Comparison of ENCODE assay signal across 28 cellular contexts in the genomic region with DNA sequence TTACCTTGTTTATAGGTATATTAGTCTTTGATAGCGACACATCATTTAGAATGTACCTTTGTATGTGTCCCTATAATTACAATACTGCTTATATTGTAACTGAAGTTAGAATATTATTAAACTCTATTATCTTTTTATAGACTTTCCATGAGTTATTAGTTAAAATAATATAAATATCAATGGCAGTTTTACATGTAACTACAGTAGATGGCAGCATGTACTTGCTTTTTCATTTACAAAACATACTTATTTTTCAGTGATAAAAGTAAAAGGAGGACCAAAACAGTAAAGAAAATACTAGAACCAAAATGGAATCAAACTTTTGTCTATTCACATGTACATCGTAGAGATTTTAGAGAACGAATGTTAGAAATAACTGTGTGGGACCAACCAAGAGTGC.
DNase-seq lines count a peak whose midpoint lies in the region; ATAC-seq, FAIRE-seq and TF ChIP-seq lines count a peak whose summit lies in the region.
"Had no signal": no experiment of that assay in that cellular context is flagged by ENCODE, and none has a peak within 500 bp of the region (broad histone marks: within the 10 kb centered on the region; RNA-seq: fewer than 3 reads in every experiment).

No MANE protein-coding gene starts in this region.

- H3F3A ChIP-seq in SK-N-SH (replicated peaks; ENCODE audit: insufficient read depth), result peaks cover 10% of the 10 kb centered on the region
- H3F3A ChIP-seq in PC-3 (ENCODE audit: low read length, unreplicated experiment), result no peaks in the 10 kb centered on the region

- peak; percentile 55 for TF ChIP-seq CTCF in SK-N-SH (IDR thresholded peaks at IDR 0.05)
- peak; percentile 23; the same call in 1 of the 2 replicates for TF ChIP-seq CTCF in PC-3 (conservative IDR thresholded peaks at IDR 0.05; ENCODE audit: low read depth, low read length)
- no peak for TF ChIP-seq CTCF in A673 (conservative IDR thresholded peaks at IDR 0.05; ENCODE audit: low read depth, low read length)

- CTCF ChIA-PET in SK-N-SH (lab: Yijun Ruan, JAX), result no interaction called here
- CTCF ChIA-PET in PC-3 (lab: Charles Lee), result no interaction called here
- CTCF ChIA-PET in A673 (lab: Charles Lee), result no interaction called here

- intact Hi-C loops in PC-3 (cut with micrococcal nuclease) (loop anchor here (1.0 to 5.0 kb wide), 3 partner anchors 162 to 932 kb away; no protein-coding TSS in a partner anchor), A673 (cut with micrococcal nuclease; ENCODE audit: unreplicated experiment) (no loop called here)

- no peak overlapping the region for H3K27ac ChIP-seq in SK-N-SH (ENCODE audit: low read depth in 2 of 2, low read length in 1 of 2)
- no peak overlapping the region for H3K27ac ChIP-seq in PC-3 (ENCODE audit: low read length)
- H3K27ac ChIP-seq in small intestine (ENCODE audit: low read depth in 1 of 2, low read length in 1 of 2), result no peak overlapping the region
- no peak overlapping the region for H3K27ac ChIP-seq in A673 (ENCODE audit: low read depth, low read length, poor library complexity, severe bottlenecking)
- H3K27ac ChIP-seq: 22Rv1, esophagus squamous epithelium, parathyroid adenoma, SJSA1 had no signal

- no peaks in the 10 kb centered on the region for H4K20me1 ChIP-seq in SK-N-SH (ENCODE audit: insufficient read depth)
- no peaks in the 10 kb centered on the region for H4K20me1 ChIP-seq in PC-3 (ENCODE audit: low read length)

- H3K9me3 ChIP-seq in SK-N-SH (no peaks in the 10 kb centered on the region), PC-3 (ENCODE audit: low read length) (no peaks in the 10 kb centered on the region), small intestine (ENCODE audit: control insufficient read depth, low read depth) (no peaks in the 10 kb centered on the region), A673 (ENCODE audit: low read depth, low read length, poor library complexity, severe bottlenecking) (no peaks in the 10 kb centered on the region)
- H3K9me3 ChIP-seq: esophagus squamous epithelium, HAP-1, SJSA1 had no signal

- 75% methylated on average over 3 of the region's 3 CpGs for WGBS in SK-N-SH (ENCODE audit: low lambda C conversion rate)
- 91 to 94% (median 93%) methylated on average over 3 of the region's 3 CpGs for WGBS in small intestine, 3 donors

- TF ChIP-seq RAD21 in SK-N-SH (IDR thresholded peaks at IDR 0.05; ENCODE audit: low read length), result peak; percentile 50

- peak; percentile 10 for FAIRE-seq in small intestine (lab: Jason Lieb, UNC)
- FAIRE-seq: GM12878, islet of Langerhans had no signal

- no peak overlapping the region for H3K4me3 ChIP-seq in SK-N-SH (ENCODE audit: low read depth in 2 of 2, low read length in 1 of 2)
- no peak overlapping the region for H3K4me3 ChIP-seq in PC-3 (ENCODE audit: low read length)
- no peak overlapping the region for H3K4me3 ChIP-seq in small intestine (ENCODE audit: low read depth in 1 of 2, low read length in 2 of 2)
- H3K4me3 ChIP-seq in A673 (ENCODE audit: low read depth, low read length, poor library complexity, severe bottlenecking), result no peak overlapping the region
- H3K4me3 ChIP-seq: esophagus squamous epithelium, GM12878, HAP-1, SJSA1 had no signal

- H3K27me3 ChIP-seq in SK-N-SH (ENCODE audit: insufficient read depth) (no peaks in the 10 kb centered on the region), PC-3 (ENCODE audit: low read length) (no peaks in the 10 kb centered on the region), small intestine (ENCODE audit: control insufficient read depth in 2 of 2, insufficient read depth in 2 of 2, low read length in 2 of 2) (no peaks in the 10 kb centered on the region), A673 (replicated peaks; ENCODE audit: insufficient read depth, low read depth, low read length, poor library complexity) (no peaks in the 10 kb centered on the region)
- H3K27me3 ChIP-seq: esophagus squamous epithelium, SJSA1 had no signal

- no peaks in the 10 kb centered on the region for H3K79me2 ChIP-seq in SK-N-SH (ENCODE audit: insufficient read depth)
- H3K79me2 ChIP-seq in PC-3 (ENCODE audit: low read length), result no peaks in the 10 kb centered on the region
- H3K79me2 ChIP-seq: parathyroid adenoma had no signal

- ATAC-seq in SK-N-SH treated with all-trans-retinoic acid at 6 μM for 48 hours, result no peak
- ATAC-seq in PC-3, result no peak
- ATAC-seq in GM21619 (IDR thresholded peaks at IDR 0.05; ENCODE audit: unreplicated experiment), result no peak
- ATAC-seq: GM12878; left lobe of liver; stimulated activated naive CD8-positive, alpha-beta T cell treated with anti-CD3 and anti-CD28 coated beads, Interleukin-15, Interleukin-2, amounts not matched to agents 100 U/mL and 50 U/mL, for 24 hours had no signal

- H3K36me3 ChIP-seq in SK-N-SH (replicated peaks in 1 of 2; ENCODE audit: control insufficient read depth in 1 of 2, insufficient read depth in 2 of 2, low read length in 1 of 2) (no peaks in the 10 kb centered on the region), PC-3 (ENCODE audit: low read depth, low read length) (no peaks in the 10 kb centered on the region), small intestine (ENCODE audit: control insufficient read depth in 2 of 2, insufficient read depth in 2 of 2, low read length in 2 of 2) (no peaks in the 10 kb centered on the region), A673 (ENCODE audit: insufficient read depth, low read length, poor library complexity, severe bottlenecking) (no peaks in the 10 kb centered on the region)
- H3K36me3 ChIP-seq: esophagus squamous epithelium, HAP-1, SJSA1 had no signal

- H3K4me1 ChIP-seq in SK-N-SH (ENCODE audit: control insufficient read depth in 1 of 2, insufficient read depth in 2 of 2, low read depth in 1 of 2, low read length in 1 of 2) (no peaks in the 10 kb centered on the region), PC-3 (ENCODE audit: insufficient read depth, low read length) (no peaks in the 10 kb centered on the region), small intestine (ENCODE audit: control insufficient read depth in 2 of 2, insufficient read depth in 1 of 2, low read depth in 1 of 2, low read length in 1 of 2) (no peaks in the 10 kb centered on the region), A673 (ENCODE audit: insufficient read depth, low read length, poor library complexity, severe bottlenecking) (peaks cover 2% of the 10 kb centered on the region)
- H3K4me1 ChIP-seq: esophagus squamous epithelium, parathyroid adenoma, SJSA1 had no signal

- no peak for TF ChIP-seq EP300 in SK-N-SH (IDR thresholded peaks at IDR 0.05; ENCODE audit: borderline replicate concordance in 1 of 2, low read depth in 1 of 2, low read length in 1 of 2)

- POLR2A ChIA-PET in SK-N-SH (lab: Yijun Ruan, JAX) (no interaction called here), PC-3 (lab: Charles Lee; ENCODE audit: unreplicated experiment) (no interaction called here), A673 (lab: Charles Lee; ENCODE audit: low non-redundant PET) (no interaction called here)

- no peaks in the 10 kb centered on the region for H3K9me2 ChIP-seq in SK-N-SH
- H3K9me2 ChIP-seq in PC-3 (replicated peaks; ENCODE audit: low read length), result no peaks in the 10 kb centered on the region

- H3K4me2 ChIP-seq in SK-N-SH (no peak overlapping the region), PC-3 (ENCODE audit: low read length) (no peak overlapping the region)

- H2AFZ ChIP-seq in SK-N-SH (ENCODE audit: low read depth), result peak overlapping the region; percentile 49; the same call in 1 of the 2 replicates
- no peak overlapping the region for H2AFZ ChIP-seq in PC-3 (ENCODE audit: low read length)
- H2AFZ ChIP-seq: parathyroid adenoma had no signal

- DNase-seq in SK-N-SH (no peak), PC-3 (no peak), fibroblast of peridontal ligament (ENCODE audit: extremely low read depth) (peak; percentile 48), small intestine (no peak), A673 (ENCODE audit: low spot score) (no peak), NCI-H2171 treated with DMSO at 0.1 percent for 48 hours (lab: John Stamatoyannopoulos, UW) (no peak)
- DNase-seq: activated CD4-positive, alpha-beta T cell treated with anti-CD3 and anti-CD28 coated beads, Interleukin-2, amount 50 U/mL, for 1 hour; activated CD4-positive, CD25-positive, alpha-beta regulatory T cell; activated effector memory CD4-positive, alpha-beta T cell treated with anti-CD3 and anti-CD28 coated beads, Interleukin-2, amount 50 U/mL, for 16 hours; activated naive CD8-positive, alpha-beta T cell treated with anti-CD3 and anti-CD28 coated beads for 36 hours; activated T-cell treated with anti-CD3 and anti-CD28 coated beads, Interleukin-2, amount 50 U/mL, for 24 hours; CD4-positive, alpha-beta memory T cell; esophagus squamous epithelium; NCI-H1436 treated with DMSO at 0.1 percent for 48 hours; NCI-H446; NCI-H748 treated with DMSO at 0.1 percent for 48 hours; nephron progenitor cell; stimulated activated CD4-positive, alpha-beta T cell treated with anti-CD3 and anti-CD28 coated beads, Interleukin-1b, Interleukin-23, amount 100 ng/mL, for 48 hours; stimulated activated naive CD8-positive, alpha-beta T cell treated with anti-CD3 and anti-CD28 coated beads, Interleukin-15, Interleukin-2, amounts not matched to agents 100 U/mL and 50 U/mL, for 24 hours had no signal

- BruUV-seq in PC-3 (replicated peaks; lab: Mats Ljungman, UMichigan) (no TSS peak), A673 (replicated peaks; lab: Mats Ljungman, UMichigan) (no TSS peak)

- H3K9ac ChIP-seq in SK-N-SH, result no peak overlapping the region
- H3K9ac ChIP-seq in PC-3 (ENCODE audit: low read length), result no peak overlapping the region
- H3K9ac ChIP-seq: parathyroid adenoma had no signal

TF ChIP-seq in SK-N-SH, 30 proteins besides CTCF, POLR2A, EP300 and RAD21:
- TF ChIP-seq SMC3 (IDR thresholded peaks at IDR 0.05; ENCODE audit: low read depth, low read length), result 0 out of 2 replicates have a peak, but pooled peaks have one; percentile 8
- TF ChIP-seq FOSL2 (IDR thresholded peaks at IDR 0.05; ENCODE audit: borderline replicate concordance, low read depth), result no peak
- TF ChIP-seq TCF12 (IDR thresholded peaks at IDR 0.05), result no peak

TF ChIP-seq in SK-N-SH treated with all-trans-retinoic acid at 6 μM for 48 hours, 23 proteins besides CTCF, POLR2A, EP300 and RAD21 (continues in another document):
- TF ChIP-seq ESRRG (CRISPR knock-in tag; IDR thresholded peaks at IDR 0.05), result no peak
- no peak for TF ChIP-seq ZNF565 (CRISPR knock-in tag; conservative IDR thresholded peaks at IDR 0.05; ENCODE audit: low read depth)
- TF ChIP-seq, protein P1, sequence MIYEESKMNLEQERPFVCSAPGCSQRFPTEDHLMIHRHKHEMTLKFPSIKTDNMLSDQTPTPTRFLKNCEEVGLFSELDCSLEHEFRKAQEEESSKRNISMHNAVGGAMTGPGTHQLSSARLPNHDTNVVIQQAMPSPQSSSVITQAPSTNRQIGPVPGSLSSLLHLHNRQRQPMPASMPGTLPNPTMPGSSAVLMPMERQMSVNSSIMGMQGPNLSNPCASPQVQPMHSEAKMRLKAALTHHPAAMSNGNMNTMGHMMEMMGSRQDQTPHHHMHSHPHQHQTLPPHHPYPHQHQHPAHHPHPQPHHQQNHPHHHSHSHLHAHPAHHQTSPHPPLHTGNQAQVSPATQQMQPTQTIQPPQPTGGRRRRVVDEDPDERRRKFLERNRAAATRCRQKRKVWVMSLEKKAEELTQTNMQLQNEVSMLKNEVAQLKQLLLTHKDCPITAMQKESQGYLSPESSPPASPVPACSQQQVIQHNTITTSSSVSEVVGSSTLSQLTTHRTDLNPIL (CRISPR knock-in tag; IDR thresholded peaks at IDR 0.05; ENCODE audit: low read depth), result no peak
- no peak for TF ChIP-seq CSDC2 (CRISPR knock-in tag; IDR thresholded peaks at IDR 0.05)
- no peak for TF ChIP-seq ZNF70 (CRISPR knock-in tag; IDR thresholded peaks at IDR 0.05)
